8 cellular contexts compared by ENCODE assay signal in the genomic region with DNA sequence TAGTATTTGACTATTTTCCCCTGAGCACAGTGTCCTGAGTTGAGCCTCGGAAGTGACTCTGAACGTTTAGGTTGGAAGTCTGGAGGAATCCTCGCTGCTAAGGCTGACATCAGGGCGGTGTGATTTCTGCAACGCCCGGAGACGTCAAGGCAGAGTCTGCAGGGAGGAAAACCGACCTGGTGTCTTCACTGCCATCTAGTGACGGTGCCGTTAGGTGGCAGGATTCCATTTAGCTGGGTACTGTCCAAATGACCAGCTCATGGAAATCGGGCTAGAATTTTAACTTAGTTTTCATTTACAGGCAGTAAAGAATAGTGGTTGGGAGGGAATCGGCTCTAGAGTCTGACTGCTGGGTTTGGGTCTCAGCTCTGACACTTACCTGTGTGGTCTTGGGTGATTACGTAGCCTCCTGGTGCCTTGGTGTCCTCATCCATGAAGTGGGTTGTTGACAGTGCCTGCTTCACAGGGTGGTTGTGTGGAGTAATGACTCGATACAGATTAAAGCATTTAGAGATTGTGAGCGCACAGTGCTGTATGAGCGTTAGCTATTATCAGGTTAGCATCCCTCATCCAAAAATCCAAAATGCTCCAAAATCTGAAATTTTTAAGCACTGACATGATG. TPM values are rescaled to one million over a fixed set of nuclear protein-coding genes. Genes with fewer than 3 reads are reported as not detected.
A peak's percentile ranks its signal among the peaks of the same experiment; 100 is the strongest.
DNase-seq lines count a peak whose midpoint lies in the region; TF ChIP-seq lines count a peak whose summit lies in the region.
"Had no signal": no experiment of that assay in that cellular context is flagged by ENCODE, and none has a peak within 500 bp of the region (broad histone marks: within the 10 kb centered on the region; RNA-seq: fewer than 3 reads in every experiment).

No MANE protein-coding gene starts in this region.

- H3K4me3 ChIP-seq in epithelial cell of esophagus (ENCODE audit: low read length) = no peak overlapping the region

- DNase-seq in EH (ENCODE audit: low read depth) (peak; percentile 80), HFFc6 (peak; percentile 73), SK-N-DZ (ENCODE audit: low spot score) (peak; percentile 12), epithelial cell of esophagus (ENCODE audit: low read depth) (peak; percentile 70), kidney glomerular epithelial cell (lab: John Stamatoyannopoulos, UW) (no peak), occipital lobe (lab: John Stamatoyannopoulos, UW) (no peak)

- H3K4me3 Mint-ChIP-seq in HFFc6 (peak overlapping the region; percentile 63), nephron (no peak overlapping the region)

- H3K9me3 Mint-ChIP-seq in HFFc6 = no peaks in the 10 kb centered on the region; the same call in 1 of the 2 replicates
- peaks cover 8% of the 10 kb centered on the region for H3K9me3 Mint-ChIP-seq in nephron

- H3K4me1 Mint-ChIP-seq in HFFc6 (ENCODE audit: low read depth) (peaks cover 14% of the 10 kb centered on the region), nephron (no peaks in the 10 kb centered on the region)

- H3K36me3 Mint-ChIP-seq in HFFc6 (ENCODE audit: low read depth) (no peaks in the 10 kb centered on the region), nephron (ENCODE audit: low read depth) (no peaks in the 10 kb centered on the region)

- peak; percentile 83 for TF ChIP-seq CTCF in HFFc6 (IDR thresholded peaks at IDR 0.05)
- peak; percentile 87 for TF ChIP-seq CTCF in epithelial cell of esophagus (IDR thresholded peaks at IDR 0.05; ENCODE audit: insufficient read depth, low read depth, low read length, missing control alignments)
- TF ChIP-seq CTCF in nephron (IDR thresholded peaks at IDR 0.05; ENCODE audit: unreplicated experiment in 3 of 3) = peak; percentile 41 to 63 (median 42)

- peak overlapping the region; percentile 14; the same call in 1 of the 2 replicates for H3K27ac Mint-ChIP-seq in HFFc6
- no peak overlapping the region for H3K27ac Mint-ChIP-seq in nephron

- peaks cover 2% of the 10 kb centered on the region; the same call in 1 of the 2 replicates for H3K27me3 Mint-ChIP-seq in HFFc6 (ENCODE audit: insufficient read depth)
- H3K27me3 Mint-ChIP-seq in nephron (ENCODE audit: low read depth) = peaks cover 39% of the 10 kb centered on the region

RNA-seq across cellular contexts. Expression of a gene that starts 35.0 kb away (rescaled TPM):
- total RNA-seq in HFFc6 (2021; fragmentation: NEBNext Ultra II Directional; extraction: Animal tissue kit (Norgen Biotek cat#: 25700)) = 10 to 100 TPM; 15.4 to 31.8 (median 29.5) TPM
- polyA plus RNA-seq in SK-N-DZ (2014; cell fraction: cytosol; rRNA removed) = not detected in 2 replicates
- polyA plus RNA-seq in SK-N-DZ (2014; cell fraction: nucleus; rRNA removed) = not detected in 2 replicates
- total RNA-seq in occipital lobe = 1.2 TPM
- total RNA-seq: activated CD8-positive, alpha-beta memory T cell treated with anti-CD3 and anti-CD28 coated beads for 36 hours had no signal

Comparison
In these comparisons a context has a peak if more than half of its experiments do, and no peak if none do; other contexts are left out.
1. DNase-seq: peak in EH (single experiment), HFFc6 (single experiment), SK-N-DZ (single experiment) and epithelial cell of esophagus (single experiment); none in kidney glomerular epithelial cell (single experiment) and occipital lobe (single experiment).
2. Peak in every context shown above with its lines, with median percentiles within 50 percentile points of each other: CTCF ChIP-seq.